In the genomic region with DNA sequence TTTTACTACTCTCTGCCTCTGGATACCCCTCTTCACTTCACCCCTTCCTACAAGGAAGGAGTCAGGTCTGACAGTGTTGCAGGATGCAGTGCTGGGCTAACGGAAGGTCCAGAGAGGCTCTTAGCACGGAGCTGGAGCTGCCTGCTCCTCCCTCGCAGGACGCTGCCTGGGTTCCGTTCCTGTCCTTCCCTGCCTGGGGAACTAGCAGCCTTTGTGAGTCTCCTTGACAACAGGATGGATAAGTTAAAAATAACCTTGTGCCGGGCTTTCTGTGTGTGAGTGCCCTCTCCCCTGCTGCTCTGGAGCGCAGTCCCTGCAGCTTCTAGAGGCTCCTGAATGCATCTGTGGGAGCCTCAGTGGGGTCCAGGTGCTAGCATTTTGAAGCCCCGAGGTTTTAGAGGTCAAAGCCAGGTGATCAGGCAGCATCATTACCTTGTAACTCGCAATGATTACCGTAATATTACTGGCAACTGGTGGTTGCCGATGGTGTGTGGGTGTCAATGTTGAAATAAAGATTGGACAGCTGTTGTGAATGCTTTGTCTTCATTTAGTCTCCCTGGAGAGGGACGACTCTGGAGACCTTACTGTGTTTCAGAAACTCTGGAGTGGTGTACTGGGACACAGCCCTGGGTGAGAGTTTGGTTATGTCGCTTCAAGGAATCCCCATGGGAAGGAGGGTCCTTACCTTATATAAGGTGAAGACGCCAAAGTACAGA, we compare ENCODE assay signal across 8 cellular contexts. TPM values are rescaled to one million over a fixed set of nuclear protein-coding genes. Genes with fewer than 3 reads are reported as not detected.
DNase-seq lines count a peak whose midpoint lies in the region; ATAC-seq, FAIRE-seq and TF ChIP-seq lines count a peak whose summit lies in the region.

No MANE protein-coding gene starts in this region.

- TF ChIP-seq POLR2A in adrenal gland (IDR thresholded peaks at IDR 0.05) = no peak

- H3K36me3 Mint-ChIP-seq in H9 (ENCODE audit: insufficient read depth in 1 of 3, low read depth in 3 of 3) = peaks cover 5 to 19% (median 6%) of the 10 kb centered on the region in 3 experiments; a peak in 5 of 7 replicates

- no peak overlapping the region for H3K4me3 ChIP-seq in adrenal gland
- peak overlapping the region in 1 of 2 donors; percentile 3 for H3K4me3 ChIP-seq in right atrium auricular region
- no peak overlapping the region for H3K4me3 ChIP-seq in small intestine (ENCODE audit: low read depth in 1 of 2, low read length in 2 of 2)

- H3K4ac ChIP-seq in H9 (ENCODE audit: low read depth, low read length) = no peak overlapping the region

- H4K5ac ChIP-seq in H9 (ENCODE audit: insufficient read length, low read depth, low read length) = peak overlapping the region; percentile 14

- H3K4me1 ChIP-seq in H9 (ENCODE audit: insufficient read depth, low read length) (peaks cover 22% of the 10 kb centered on the region; the same call in 1 of the 2 replicates), adrenal gland (replicated peaks in 1 of 2) (peaks cover 23 to 57% of the 10 kb centered on the region in 2 donors), right atrium auricular region (peaks cover 0 to 95% of the 10 kb centered on the region in 2 donors), small intestine (ENCODE audit: control insufficient read depth in 2 of 2, insufficient read depth in 1 of 2, low read depth in 1 of 2, low read length in 1 of 2) (peaks cover 0 to 3% of the 10 kb centered on the region in 2 donors)

- H4K91ac ChIP-seq in H9 (ENCODE audit: insufficient read length, low read depth, low read length) = no peak overlapping the region

- H3K79me1 ChIP-seq in H9 (ENCODE audit: insufficient read depth, low read depth, low read length, poor library complexity, severe bottlenecking) = no peaks in the 10 kb centered on the region

- intact Hi-C loops in adrenal gland (cut with DNase I) = no loop called here
- intact Hi-C loops in sciatic nerve (cut with DNase I) = no loop called here

- no peak overlapping the region for H2AK5ac ChIP-seq in H9 (ENCODE audit: insufficient read length, low read length)

- H3K27ac ChIP-seq in H9 (ENCODE audit: insufficient read length, low read depth, low read length) (no peak overlapping the region), adrenal gland (peak overlapping the region in 2 of 5 donors; percentile 12 to 74), right atrium auricular region (peak overlapping the region; percentile 59 to 70), small intestine (ENCODE audit: low read depth in 1 of 2, low read length in 1 of 2) (peak overlapping the region in 1 of 2 donors; percentile 13)

- no peak overlapping the region for H3K23ac ChIP-seq in H9 (ENCODE audit: insufficient read length, low read depth, low read length)

- H2AFZ ChIP-seq in H9 (ENCODE audit: low read length) = no peak overlapping the region

- H3K27me3 ChIP-seq in H9 (ENCODE audit: insufficient read depth, low read length) (no peaks in the 10 kb centered on the region), adrenal gland (no peaks in the 10 kb centered on the region), right atrium auricular region (no peaks in the 10 kb centered on the region), small intestine (ENCODE audit: control insufficient read depth in 2 of 2, insufficient read depth in 2 of 2, low read length in 2 of 2) (no peaks in the 10 kb centered on the region)

- H3K9me3 ChIP-seq in H9 (ENCODE audit: control insufficient read depth, low read depth, low read length) = no peaks in the 10 kb centered on the region
- no peaks in the 10 kb centered on the region for H3K9me3 ChIP-seq in adrenal gland (replicated peaks in 1 of 3)
- no peaks in the 10 kb centered on the region for H3K9me3 ChIP-seq in right atrium auricular region
- no peaks in the 10 kb centered on the region for H3K9me3 ChIP-seq in small intestine (ENCODE audit: control insufficient read depth, low read depth)

- no peak overlapping the region for H2BK15ac ChIP-seq in H9 (ENCODE audit: low read depth, low read length)

- H3K27ac Mint-ChIP-seq in H9 = peak overlapping the region; percentile 83 to 92 (median 85); a peak in 6 of 7 replicates

- H4K20me1 ChIP-seq in H9 (ENCODE audit: control insufficient read depth, insufficient read depth, insufficient read length) = no peaks in the 10 kb centered on the region

- peaks cover 60 to 66% of the 10 kb centered on the region in 2 experiments for H3K4me1 Mint-ChIP-seq in H9

- TF ChIP-seq CTCF in H9 (conservative IDR thresholded peaks at IDR 0.05) = no peak
- TF ChIP-seq CTCF in adrenal gland (IDR thresholded peaks at IDR 0.05) = no peak
- TF ChIP-seq CTCF in right atrium auricular region (IDR thresholded peaks at IDR 0.05) = no peak

- H3K79me2 ChIP-seq in H9 (ENCODE audit: insufficient read depth, low read length) = peaks cover 6% of the 10 kb centered on the region; the same call in 1 of the 2 replicates

- H3K4me2 ChIP-seq in H9 (ENCODE audit: insufficient read depth, insufficient read length, low read length) = no peak overlapping the region

- H3T11ph ChIP-seq in H9 (ENCODE audit: low read length) = no peak overlapping the region

- no peak overlapping the region for H3K9ac ChIP-seq in H9 (ENCODE audit: extremely low read depth, insufficient read length, low read length)

- no CpG with 5 or more reads among the region's 14 CpGs for WGBS in H9 (ENCODE audit: extremely low coverage, insufficient read length, low lambda C conversion rate)
- WGBS in adrenal gland, 4 donors = 52 to 57% (median 54%) methylated on average over 12 to 14 of the region's 14 CpGs
- 70 to 89% (median 81%) methylated on average over 14 of the region's 14 CpGs for WGBS in small intestine, 3 donors

- DNase-seq in H9 (peak; percentile 43), adrenal gland (peak in 4 of 7 donors; percentile 21 to 80 (median 41)), right atrium auricular region (ENCODE audit: low spot score) (no peak), sciatic nerve (ENCODE audit: low spot score) (no peak), small intestine (no peak)

- H3K56ac ChIP-seq in H9 (ENCODE audit: insufficient read length, low read depth, low read length) = no peak overlapping the region

- H3K14ac ChIP-seq in H9 (ENCODE audit: insufficient read depth, low read length) = no peak overlapping the region; the same call in 1 of the 2 replicates

- no peaks in the 10 kb centered on the region for H3K23me2 ChIP-seq in H9 (ENCODE audit: insufficient read length, low read depth, low read length, poor library complexity, severe bottlenecking)

- H3K4me3 Mint-ChIP-seq in H9 = peak overlapping the region in 1 of 2 experiments; percentile 5; a peak in 3 of 5 replicates

- H3K36me3 ChIP-seq in adrenal gland (replicated peaks in 1 of 2) (no peaks in the 10 kb centered on the region), right atrium auricular region (peaks cover 9% of the 10 kb centered on the region), small intestine (ENCODE audit: control insufficient read depth in 2 of 2, insufficient read depth in 2 of 2, low read length in 2 of 2) (no peaks in the 10 kb centered on the region)

- H3K9me3 Mint-ChIP-seq in H9 = no peaks in the 10 kb centered on the region

- no peak overlapping the region for H2BK120ac ChIP-seq in H9 (ENCODE audit: low read depth, low read length, poor library complexity, severe bottlenecking)

- H3K18ac ChIP-seq in H9 (ENCODE audit: insufficient read length, low read depth, low read length) = peak overlapping the region; percentile 44

- H3K27me3 Mint-ChIP-seq in H9 (ENCODE audit: low read depth) = no peaks in the 10 kb centered on the region

- no peak overlapping the region for H2BK12ac ChIP-seq in H9 (ENCODE audit: insufficient read length, low read depth, low read length)

- no peak overlapping the region for H4K8ac ChIP-seq in H9 (replicated peaks; ENCODE audit: insufficient read length, low read depth, low read length)

- H2BK20ac ChIP-seq in H9 (ENCODE audit: low read depth, low read length, poor library complexity, severe bottlenecking) = no peak overlapping the region

- H2BK5ac ChIP-seq in H9 (ENCODE audit: insufficient read length, low read length) = no peak overlapping the region

- no peak for FAIRE-seq in small intestine (lab: Jason Lieb, UNC)

- peak; percentile 40 for ATAC-seq in sciatic nerve
- ATAC-seq in GM19324 (IDR thresholded peaks at IDR 0.05; ENCODE audit: low FRiP score, unreplicated experiment) = no peak
- ATAC-seq in GM19351 (IDR thresholded peaks at IDR 0.05; ENCODE audit: unreplicated experiment) = no peak
- no peak for ATAC-seq in GM19463 (IDR thresholded peaks at IDR 0.05; ENCODE audit: unreplicated experiment)

RNA-seq across cellular contexts. Expression of gene CDS2, which starts 44.4 kb away (rescaled TPM):
- total RNA-seq in H9 (2021) (60.3 and 63.2 TPM in 2 replicates), adrenal gland (10 to 100 TPM; 27.8 to 71.0 (median 46.7) TPM), right atrium auricular region (10 to 100 TPM; 45.5 to 60.8 TPM), sciatic nerve (62.7 TPM)
- polyA plus RNA-seq in adrenal gland (10 to 100 TPM; 11.8 to 27.5 (median 12.6) TPM), small intestine (10 to 100 TPM in 1 of 3 donors, 1 to 10 TPM in 2; 2.9 to 13.1 (median 5.1) TPM)

RNA-seq across cellular contexts. Expression of gene PCNA, which starts 51.5 kb away (rescaled TPM):
- total RNA-seq in H9 (2021) (274 and 284 TPM in 2 replicates), adrenal gland (10 to 100 TPM; 40.8 to 97.3 (median 48.6) TPM), right atrium auricular region (10 to 100 TPM; 25.3 to 25.4 TPM), sciatic nerve (22.3 TPM)
- polyA plus RNA-seq in adrenal gland (10 to 100 TPM; 23.5 to 63.8 (median 31.5) TPM), small intestine (100 to 1,000 TPM in 1 of 3 donors, 10 to 100 TPM in 2; 57.6 to 144 (median 77.8) TPM)

RNA-seq across cellular contexts. Expression of gene TMEM230, which starts 58.4 kb away (rescaled TPM):
- total RNA-seq in H9 (2021) = 62.3 and 64.3 TPM in 2 replicates
- total RNA-seq in adrenal gland = 100 to 1,000 TPM in 7 of 8 donors, 10 to 100 TPM in 1; 95.6 to 214 (median 135) TPM
- polyA plus RNA-seq in adrenal gland = 100 to 1,000 TPM; 206 to 276 (median 240) TPM
- 100 to 1,000 TPM in 1 of 2 donors, 10 to 100 TPM in 1; 77.7 to 101 TPM for total RNA-seq in right atrium auricular region
- total RNA-seq in sciatic nerve = 85.5 TPM
- polyA plus RNA-seq in small intestine = 10 to 100 TPM; 82.3 to 85.1 (median 83.2) TPM

Comparison
In these comparisons a context has a peak if more than half of its experiments do, and no peak if none do; other contexts are left out.
1. DNase-seq: peak in H9 (single experiment) and adrenal gland (4 of 7); none in right atrium auricular region (single experiment), sciatic nerve (single experiment) and small intestine (single experiment).